In genomic region chr2:144240656-144241339, GRCh38 we compare ENCODE assay signal across 1 cellular context.
TF ChIP-seq lines count a peak whose summit lies in the region.

No MANE protein-coding gene starts in this region.

TF ChIP-seq in WTC11, 78 proteins besides CTCF, POLR2A, EP300 and RAD21 (continued from another document):
- no peak for TF ChIP-seq NR2C2 (CRISPR knock-in tag; IDR thresholded peaks at IDR 0.05)
- TF ChIP-seq ATF6 (CRISPR knock-in tag; IDR thresholded peaks at IDR 0.05): no peak
TF ChIP-seq in WTC11: peak in this region for 1.
